22 cellular contexts compared by ENCODE assay signal in genomic region chr12:56099787-56100186, GRCh38.
"Had no signal": no experiment of that assay in that cellular context is flagged by ENCODE, and none has a peak within 500 bp of the region (broad histone marks: within the 10 kb centered on the region; RNA-seq: fewer than 3 reads in every experiment).

No MANE protein-coding gene starts in this region.

- DNase-seq: activated CD4-positive, alpha-beta memory T cell treated with anti-CD3 and anti-CD28 coated beads for 36 hours; activated CD4-positive, alpha-beta T cell treated with anti-CD3 and anti-CD28 coated beads for 48 hours; activated CD8-positive, alpha-beta memory T cell treated with anti-CD3 and anti-CD28 coated beads, Interleukin-2, amount 10 ng/mL, durations not matched to agents 7 days and 5 days; activated effector memory CD4-positive, alpha-beta T cell treated with anti-CD3 and anti-CD28 coated beads, Interleukin-2, amount 50 U/mL, for 16 hours; activated naive CD4-positive, alpha-beta T cell treated with anti-CD3 and anti-CD28 coated beads, Interleukin-2, amount 10 ng/mL, durations not matched to agents 7 days and 5 days; activated T-cell treated with anti-CD3 and anti-CD28 coated beads for 4 hours; adrenal gland; brain microvascular endothelial cell; caudate nucleus; effector memory CD4-positive, alpha-beta T cell; heart left ventricle; islet precursor cell; left cardiac atrium; occipital lobe; spleen; stimulated activated CD4-positive, alpha-beta T cell treated with anti-CD3 and anti-CD28 coated beads, Interleukin-4, amount 100 ng/mL, for 1 hour; SW 1271; tibial artery had no signal

- H3K27ac ChIP-seq: adrenal gland, ascending aorta, brain microvascular endothelial cell, esophagus muscularis mucosa, heart left ventricle, spleen, tibial artery had no signal

- H3K9me3 Mint-ChIP-seq: activated CD4-positive, alpha-beta memory T cell treated with anti-CD3 and anti-CD28 coated beads for 36 hours; activated naive CD4-positive, alpha-beta T cell treated with anti-CD3 and anti-CD28 coated beads, Interleukin-2, amount 10 ng/mL, durations not matched to agents 7 days and 5 days; stimulated activated naive CD8-positive, alpha-beta T cell treated with anti-CD3 and anti-CD28 coated beads, Interleukin-15, Interleukin-2, amounts not matched to agents 100 ng/mL and 50 ng/mL, for 24 hours had no signal

- H3K4me3 ChIP-seq: adrenal gland, ascending aorta, esophagus muscularis mucosa, heart left ventricle, spleen, tibial artery had no signal

- H3K9me3 ChIP-seq: adrenal gland, ascending aorta, esophagus muscularis mucosa, heart left ventricle, spleen, tibial artery had no signal

- H3K27me3 Mint-ChIP-seq: activated CD4-positive, alpha-beta memory T cell treated with anti-CD3 and anti-CD28 coated beads for 36 hours; stimulated activated naive CD8-positive, alpha-beta T cell treated with anti-CD3 and anti-CD28 coated beads, Interleukin-15, Interleukin-2, amounts not matched to agents 100 ng/mL and 50 ng/mL, for 24 hours had no signal

- H3K27ac Mint-ChIP-seq: activated CD4-positive, alpha-beta memory T cell treated with anti-CD3 and anti-CD28 coated beads for 36 hours; activated CD8-positive, alpha-beta memory T cell treated with anti-CD3 and anti-CD28 coated beads, Interleukin-2, amount 10 ng/mL, durations not matched to agents 7 days and 5 days; activated naive CD4-positive, alpha-beta T cell treated with anti-CD3 and anti-CD28 coated beads, Interleukin-2, amount 10 ng/mL, durations not matched to agents 7 days and 5 days; stimulated activated naive CD8-positive, alpha-beta T cell treated with anti-CD3 and anti-CD28 coated beads, Interleukin-15, Interleukin-2, amounts not matched to agents 100 ng/mL and 50 ng/mL, for 24 hours had no signal

- H3K27me3 ChIP-seq: adrenal gland, ascending aorta, esophagus muscularis mucosa, spleen had no signal

- H3K4me3 Mint-ChIP-seq: activated CD4-positive, alpha-beta memory T cell treated with anti-CD3 and anti-CD28 coated beads for 36 hours; activated CD8-positive, alpha-beta memory T cell treated with anti-CD3 and anti-CD28 coated beads, Interleukin-2, amount 10 ng/mL, durations not matched to agents 7 days and 5 days; activated naive CD4-positive, alpha-beta T cell treated with anti-CD3 and anti-CD28 coated beads, Interleukin-2, amount 10 ng/mL, durations not matched to agents 7 days and 5 days; stimulated activated naive CD8-positive, alpha-beta T cell treated with anti-CD3 and anti-CD28 coated beads, Interleukin-15, Interleukin-2, amounts not matched to agents 100 ng/mL and 50 ng/mL, for 24 hours had no signal

- FAIRE-seq: colon had no signal

- H3K4me1 ChIP-seq: ascending aorta had no signal

- ATAC-seq: activated CD8-positive, alpha-beta memory T cell treated with anti-CD3 and anti-CD28 coated beads, Interleukin-2, amount 10 ng/mL, durations not matched to agents 7 days and 5 days; heart left ventricle; left cardiac atrium had no signal

- H3K36me3 ChIP-seq: adrenal gland, ascending aorta, brain microvascular endothelial cell, heart left ventricle, spleen had no signal
